ENCODE assay signal across 19 cellular contexts in the genomic region with DNA sequence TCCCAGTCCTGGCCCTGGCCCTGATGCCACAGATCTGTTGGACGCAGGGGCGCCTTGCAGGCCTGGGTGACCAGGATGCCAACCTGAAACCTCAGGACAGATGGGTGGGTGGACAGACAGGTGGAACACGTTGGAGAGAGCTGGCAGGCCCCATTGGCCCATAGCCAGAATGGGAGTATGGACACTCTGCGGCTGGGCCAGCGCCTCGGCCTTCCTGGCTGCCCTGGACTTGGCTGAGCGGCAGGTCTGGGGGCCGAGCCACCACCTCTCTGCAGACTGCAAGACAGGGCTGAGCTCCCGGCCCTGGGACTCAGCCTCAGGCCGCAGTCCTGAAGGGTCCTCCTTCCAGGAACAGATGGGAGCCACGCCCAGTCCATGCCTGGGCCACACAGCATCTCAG. TPM values are rescaled to one million over a fixed set of nuclear protein-coding genes. Genes with fewer than 3 reads are reported as not detected.
A peak's percentile ranks its signal among the peaks of the same experiment; 100 is the strongest.
DNase-seq lines count a peak whose midpoint lies in the region; ATAC-seq, FAIRE-seq and TF ChIP-seq lines count a peak whose summit lies in the region.
"Had no signal": no experiment of that assay in that cellular context is flagged by ENCODE, and none has a peak within 500 bp of the region (broad histone marks: within the 10 kb centered on the region; RNA-seq: fewer than 3 reads in every experiment).

No MANE protein-coding gene starts in this region.

- H3K4me1 Mint-ChIP-seq in Calu3 (ENCODE audit: low read depth, unreplicated experiment), result peaks cover 16% of the 10 kb centered on the region
- H3K4me1 Mint-ChIP-seq in neural progenitor cell, result peaks cover 22% of the 10 kb centered on the region
- H3K4me1 Mint-ChIP-seq: CD8-positive, alpha-beta memory T cell had no signal

- H3K9ac ChIP-seq in K562 (ENCODE audit: insufficient read depth in 1 of 2, low read depth in 2 of 2, low read length in 2 of 2), result no peak overlapping the region
- no peak overlapping the region for H3K9ac ChIP-seq in neural progenitor cell
- H3K9ac ChIP-seq: BLaER1 had no signal

- no peak for TF ChIP-seq POLR2A in K562 (conservative IDR thresholded peaks at IDR 0.05)

- no peaks in the 10 kb centered on the region for H3K36me3 ChIP-seq in K562 (ENCODE audit: control insufficient read depth, insufficient read depth, low read length)
- no peaks in the 10 kb centered on the region for H3K36me3 ChIP-seq in neural progenitor cell
- H3K36me3 ChIP-seq: BLaER1 had no signal

- POLR2A ChIA-PET in K562 (lab: Yijun Ruan, JAX), result no interaction called here

- H3K4me2 ChIP-seq in K562 (ENCODE audit: insufficient read depth, low read length) (no peak overlapping the region), neural progenitor cell (no peak overlapping the region)
- H3K4me2 ChIP-seq: BLaER1, GM23338 had no signal

- H3K27me3 ChIP-seq in K562 (ENCODE audit: control insufficient read depth in 2 of 2, insufficient read depth in 2 of 2, low read length in 2 of 2), result peaks cover 7 to 24% of the 10 kb centered on the region in 2 experiments; a peak in 3 of 5 replicates
- peaks cover 6% of the 10 kb centered on the region for H3K27me3 ChIP-seq in neural progenitor cell

- H3K4me3 ChIP-seq in K562, result no peak overlapping the region
- H3K4me3 ChIP-seq in neural progenitor cell, result no peak overlapping the region
- H3K4me3 ChIP-seq: BLaER1, GM12878, GM23338 had no signal

- WGBS in K562 (ENCODE audit: insufficient coverage, low coverage, missing lambda C conversion rate), result 6% methylated on average over 3 of the region's 11 CpGs

- CTCF ChIA-PET in Calu3 (lab: Charles Lee) (no interaction called here), K562 (lab: Yijun Ruan, JAX; ENCODE audit: low intra/inter-chr PET ratio) (no interaction called here)

- DNase-seq in Calu3, result peak; percentile 18
- no peak for DNase-seq in K562 (ENCODE audit: extremely low read depth in 1 of 4, low spot score in 3 of 4)
- no peak for DNase-seq in neural progenitor cell (ENCODE audit: low spot score)
- no peak for DNase-seq in NCI-H1417 treated with DMSO at 0.1 percent for 48 hours (lab: John Stamatoyannopoulos, UW)
- no peak for DNase-seq in kidney glomerular epithelial cell (lab: John Stamatoyannopoulos, UW)
- no peak for DNase-seq in NCI-H2171 treated with DMSO at 0.1 percent for 48 hours (lab: John Stamatoyannopoulos, UW)
- DNase-seq: AML-193; Caco-2; CD8-positive, alpha-beta memory T cell; DMS79; H7; IMR-90 had no signal

- intact Hi-C loops in Calu3 (cut with micrococcal nuclease; ENCODE audit: unreplicated experiment), result no loop called here
- intact Hi-C loops in K562 (cut with micrococcal nuclease), result no loop called here

- H3K36me3 Mint-ChIP-seq in Calu3 (ENCODE audit: insufficient read depth, unreplicated experiment) (peaks cover 39% of the 10 kb centered on the region), neural progenitor cell (no peaks in the 10 kb centered on the region)
- H3K36me3 Mint-ChIP-seq: CD8-positive, alpha-beta memory T cell had no signal

- in situ Hi-C loops in K562 (cut with MboI), result no loop called here

- peaks cover 3% of the 10 kb centered on the region for H3F3A ChIP-seq in neural progenitor cell (ENCODE audit: low read depth)

- H2AFZ ChIP-seq in K562 (ENCODE audit: low read depth, low read length) (no peak overlapping the region), neural progenitor cell (replicated peaks) (no peak overlapping the region)
- H2AFZ ChIP-seq: GM23338 had no signal

- TF ChIP-seq CTCF in Calu3 (IDR thresholded peaks at IDR 0.05; ENCODE audit: unreplicated experiment) (no peak), K562 (IDR thresholded peaks at IDR 0.05 in 2 of 3, conservative IDR thresholded peaks at IDR 0.05 in 1 of 3; ENCODE audit: insufficient read depth in 2 of 3, low read depth in 1 of 3, low read length in 3 of 3) (no peak), neural progenitor cell (IDR thresholded peaks at IDR 0.05) (no peak)

- H3K4me1 ChIP-seq in K562 (replicated peaks in 1 of 2; ENCODE audit: control insufficient read depth in 2 of 2, insufficient read depth in 2 of 2, low read length in 2 of 2) (peaks cover 0 to 3% of the 10 kb centered on the region in 2 experiments; a peak in 1 of 5 replicates), neural progenitor cell (peaks cover 35% of the 10 kb centered on the region)

- no peaks in the 10 kb centered on the region for H3K9me3 ChIP-seq in K562 (replicated peaks; ENCODE audit: control insufficient read depth, insufficient read depth, low read depth, low read length)
- H3K9me3 ChIP-seq in neural progenitor cell (ENCODE audit: low read depth), result no peaks in the 10 kb centered on the region
- H3K9me3 ChIP-seq: BLaER1, Caco-2 had no signal

- TF ChIP-seq RAD21 in Ishikawa (IDR thresholded peaks at IDR 0.05; ENCODE audit: low read depth), result no peak
- TF ChIP-seq RAD21 in K562 (CRISPR knock-in tag; conservative IDR thresholded peaks at IDR 0.05 in 1 of 2, IDR thresholded peaks at IDR 0.05 in 1 of 2), result no peak

- peak; percentile 48 for ATAC-seq in K562
- ATAC-seq: GM12878, GM23338 had no signal

- H3K4me3 Mint-ChIP-seq in Calu3 (ENCODE audit: low read depth, unreplicated experiment), result no peak overlapping the region
- H3K4me3 Mint-ChIP-seq in neural progenitor cell, result no peak overlapping the region
- H3K4me3 Mint-ChIP-seq: CD8-positive, alpha-beta memory T cell; GM23338 had no signal

- TF ChIP-seq EP300 in Ishikawa (IDR thresholded peaks at IDR 0.05; ENCODE audit: borderline replicate concordance), result no peak
- TF ChIP-seq EP300 in K562 (IDR thresholded peaks at IDR 0.05; ENCODE audit: low read length), result no peak

- no peaks in the 10 kb centered on the region for H3K79me2 ChIP-seq in K562 (ENCODE audit: control insufficient read depth, insufficient read depth, low read length)
- H3K79me2 ChIP-seq in neural progenitor cell (ENCODE audit: low read depth), result no peaks in the 10 kb centered on the region

- H3K27me3 Mint-ChIP-seq in Calu3 (ENCODE audit: unreplicated experiment) (no peaks in the 10 kb centered on the region), neural progenitor cell (ENCODE audit: insufficient read depth, low read depth) (peaks cover 14% of the 10 kb centered on the region)

- no peaks in the 10 kb centered on the region for H3K9me1 ChIP-seq in K562 (ENCODE audit: control insufficient read depth, insufficient read depth, low read length)

- H4K20me1 ChIP-seq in K562 (replicated peaks; ENCODE audit: control insufficient read depth, insufficient read depth, low read length), result peaks cover 8% of the 10 kb centered on the region; the same call in 1 of the 2 replicates
- no peaks in the 10 kb centered on the region for H4K20me1 ChIP-seq in neural progenitor cell (ENCODE audit: low read depth)

- BruUV-seq in Calu3 (replicated peaks; lab: Mats Ljungman, UMichigan) (no TSS peak), K562 (replicated peaks; lab: Mats Ljungman, UMichigan) (no TSS peak)

- H3K9me3 Mint-ChIP-seq in Calu3 (ENCODE audit: low read depth, unreplicated experiment), result no peaks in the 10 kb centered on the region
- no peaks in the 10 kb centered on the region for H3K9me3 Mint-ChIP-seq in neural progenitor cell
- H3K9me3 Mint-ChIP-seq: CD8-positive, alpha-beta memory T cell; GM23338 had no signal

- no peak overlapping the region for H3K27ac ChIP-seq in K562 (ENCODE audit: extremely low read depth, low read depth, low read length)
- H3K27ac ChIP-seq in neural progenitor cell, result no peak overlapping the region
- H3K27ac ChIP-seq: BLaER1 had no signal

- no peak overlapping the region for H3K27ac Mint-ChIP-seq in Calu3 (ENCODE audit: unreplicated experiment)
- peak overlapping the region; percentile 29 for H3K27ac Mint-ChIP-seq in neural progenitor cell
- H3K27ac Mint-ChIP-seq: CD8-positive, alpha-beta memory T cell; GM23338 had no signal

- FAIRE-seq in K562 (lab: Jason Lieb, UNC), result no peak
- FAIRE-seq: GM12878, GM18507 had no signal

TF ChIP-seq in Ishikawa, 13 proteins besides CTCF, POLR2A, EP300 and RAD21:
- TF ChIP-seq, protein P1, sequence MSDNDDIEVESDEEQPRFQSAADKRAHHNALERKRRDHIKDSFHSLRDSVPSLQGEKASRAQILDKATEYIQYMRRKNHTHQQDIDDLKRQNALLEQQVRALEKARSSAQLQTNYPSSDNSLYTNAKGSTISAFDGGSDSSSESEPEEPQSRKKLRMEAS (IDR thresholded peaks at IDR 0.05), result no peak
- TF ChIP-seq NFIC (IDR thresholded peaks at IDR 0.05), result peak; percentile 45

TF ChIP-seq in K562, 482 proteins besides CTCF, POLR2A, EP300 and RAD21 (continues in another document):
- TF ChIP-seq CBX2 (IDR thresholded peaks at IDR 0.05; ENCODE audit: insufficient read depth, low read length, poor library complexity, severe bottlenecking) (no peak), HNRNPUL1 (IDR thresholded peaks at IDR 0.05; ENCODE audit: low read length) (no peak)
- TF ChIP-seq, protein P2, sequence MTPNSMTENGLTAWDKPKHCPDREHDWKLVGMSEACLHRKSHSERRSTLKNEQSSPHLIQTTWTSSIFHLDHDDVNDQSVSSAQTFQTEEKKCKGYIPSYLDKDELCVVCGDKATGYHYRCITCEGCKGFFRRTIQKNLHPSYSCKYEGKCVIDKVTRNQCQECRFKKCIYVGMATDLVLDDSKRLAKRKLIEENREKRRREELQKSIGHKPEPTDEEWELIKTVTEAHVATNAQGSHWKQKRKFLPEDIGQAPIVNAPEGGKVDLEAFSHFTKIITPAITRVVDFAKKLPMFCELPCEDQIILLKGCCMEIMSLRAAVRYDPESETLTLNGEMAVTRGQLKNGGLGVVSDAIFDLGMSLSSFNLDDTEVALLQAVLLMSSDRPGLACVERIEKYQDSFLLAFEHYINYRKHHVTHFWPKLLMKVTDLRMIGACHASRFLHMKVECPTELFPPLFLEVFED (CRISPR knock-in tag; conservative IDR thresholded peaks at IDR 0.05), result no peak

RNA-seq across cellular contexts. Expression of a gene that starts 14.2 kb away (rescaled TPM):
- total RNA-seq in Calu3 (2022) (97.0 and 100.0 TPM in 2 replicates), K562 (2014; rRNA removed) (not detected in 2 replicates), K562 (2014; rRNA removed; fragmentation: Illumina TruSeq; extraction: Trizol) (not detected in 2 replicates), K562 (2015; rRNA removed; fragmentation: Illumina TruSeq; extraction: Trizol) (not detected in 2 replicates), K562 (2021) (not detected in 2 replicates), neural progenitor cell (ENCODE audit: low replicate concordance) (1.8 and 3.5 TPM in 2 replicates)
- total RNA-seq in K562 (2011; cell fraction: chromatin; rRNA removed; ENCODE audit: low replicate concordance), result not detected in 2 replicates
- total RNA-seq in K562 (2011; cell fraction: nucleolus; rRNA removed), result not detected in 2 replicates
- not detected in 2 replicates for total RNA-seq in K562 (2011; cell fraction: nucleoplasm; rRNA removed)
- polyA plus RNA-seq in K562 (2011; rRNA removed) (not detected in 2 replicates), K562 (2014; fragmentation: Illumina TruSeq; extraction: Trizol) (not detected in 2 replicates), K562 (2014; fragmentation: Nextera tagmentation; extraction: Ambion mirVana) (not detected), K562 (2014; rRNA removed) (not detected in 2 replicates)
- polyA plus RNA-seq in K562 (2011; cell fraction: cytosol; rRNA removed), result not detected in 2 replicates
- not detected in 2 replicates for polyA plus RNA-seq in K562 (2011; cell fraction: nucleus; rRNA removed)
- polyA plus RNA-seq in K562 (2012), result not detected in 2 replicates
- polyA minus RNA-seq in K562 (2011; rRNA and poly(A)+ RNA removed), result not detected in 2 replicates
- not detected in 2 replicates for polyA minus RNA-seq in K562 (2011; cell fraction: cytosol; rRNA and poly(A)+ RNA removed)
- not detected in 2 replicates for polyA minus RNA-seq in K562 (2011; cell fraction: nucleus; rRNA and poly(A)+ RNA removed)
- total RNA-seq: A673; CD8-positive, alpha-beta memory T cell; G401; GM12878 had no signal
- polyA plus RNA-seq: CD8-positive, alpha-beta memory T cell; GM23338 had no signal

Comparison
In these comparisons a context has a peak if more than half of its experiments do, and no peak if none do; other contexts are left out.
1. RNA of a gene that starts 14.2 kb away (total RNA-seq): 97.0 to 100.0 TPM in Calu3; 1.8 to 3.5 TPM in neural progenitor cell and not detected in K562; every median in the first group is over 10 times any median in the second.